Comparison of ENCODE assay signal across 28 cellular contexts in the genomic region with DNA sequence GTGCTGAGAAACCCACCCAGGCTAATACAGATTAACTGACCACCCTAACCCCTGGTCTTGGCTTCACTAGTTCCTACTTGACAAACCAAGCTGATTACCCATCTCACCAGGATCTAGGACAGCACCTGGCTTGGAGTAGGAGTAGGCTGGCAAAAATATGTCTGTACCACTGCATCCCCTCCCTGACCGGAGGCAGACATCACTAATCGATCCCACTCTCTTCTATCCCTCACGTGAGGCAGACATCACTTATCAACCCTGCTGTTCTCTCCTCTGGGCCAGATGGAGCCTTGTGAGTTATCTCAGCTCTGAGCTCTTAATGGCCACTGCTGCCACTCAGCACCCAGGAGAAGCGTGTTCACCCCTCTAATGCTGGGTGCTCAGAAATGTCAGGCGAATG.
"Had no signal": no experiment of that assay in that cellular context is flagged by ENCODE, and none has a peak within 500 bp of the region (broad histone marks: within the 10 kb centered on the region; RNA-seq: fewer than 3 reads in every experiment).

No MANE protein-coding gene starts in this region.

- H3K27ac ChIP-seq: brain microvascular endothelial cell, SJCRH30, SK-N-MC had no signal

- H3K4me1 ChIP-seq: SJCRH30 had no signal

- ATAC-seq: activated CD8-positive, alpha-beta T cell treated with anti-CD3 and anti-CD28 coated beads for 36 hours; activated T-cell treated with anti-CD3 and anti-CD28 coated beads, Interleukin-2, amount 50 U/mL, for 72 hours; activated T-helper 17 cell treated with anti-CD3 and anti-CD28 coated beads, Interleukin-2, amount 50 U/mL, for 72 hours; Panc1 had no signal

- H3K4me3 ChIP-seq: SJCRH30, SK-N-MC had no signal

- H3K27me3 ChIP-seq: brain microvascular endothelial cell had no signal

- H3K36me3 ChIP-seq: brain microvascular endothelial cell, SJCRH30 had no signal

- DNase-seq: activated CD4-positive, alpha-beta T cell treated with anti-CD3 and anti-CD28 coated beads, Interleukin-2, amount 10 ng/mL, durations not matched to agents 24 days and 14 days; activated CD4-positive, alpha-beta T cell treated with anti-CD3 and anti-CD28 coated beads, Interleukin-2, amount 50 U/mL, for 4 hours; activated CD8-positive, alpha-beta T cell treated with anti-CD3 and anti-CD28 coated beads for 36 hours; activated effector memory CD4-positive, alpha-beta T cell treated with anti-CD3 and anti-CD28 coated beads, Interleukin-2, amount 50 U/mL, for 16 hours; activated naive CD4-positive, alpha-beta T cell; activated naive CD4-positive, alpha-beta T cell treated with anti-CD3 and anti-CD28 coated beads, Interleukin-2, amount 50 U/mL, for 16 hours; activated naive CD8-positive, alpha-beta T cell treated with anti-CD3 and anti-CD28 coated beads for 36 hours; activated T-cell treated with anti-CD3 and anti-CD28 coated beads, Interleukin-2, amount 50 U/mL, for 1 hour; activated T-cell treated with anti-CD3 and anti-CD28 coated beads, Interleukin-2, amount 50 U/mL, for 72 hours; amniotic stem cell; aorta; brain microvascular endothelial cell; central memory CD4-positive, alpha-beta T cell; MM.1S; MV-4-11; NCI-H1092; NCI-H1436 treated with DMSO at 0.1 percent for 48 hours; NCI-H1694 treated with DMSO at 0.1 percent for 48 hours; NCI-H2029; NCI-H510A; NCI-H526; NCI-H82; SHP77; SJCRH30; T1000 had no signal

- H3K9me3 ChIP-seq: SJCRH30 had no signal
